ENCODE assay signal across 8 cellular contexts in genomic region chr18:23143871-23144270, GRCh38. TPM values are rescaled to one million over a fixed set of nuclear protein-coding genes. Genes with fewer than 3 reads are reported as not detected.
DNase-seq lines count a peak whose midpoint lies in the region; ATAC-seq and TF ChIP-seq lines count a peak whose summit lies in the region.

No MANE protein-coding gene starts in this region.

- peak overlapping the region; percentile 70 for H3K27ac Mint-ChIP-seq in activated CD4-positive, alpha-beta T cell treated with anti-CD3 and anti-CD28 coated beads, Interleukin-2, amount 10 ng/mL, durations not matched to agents 7 days and 5 days
- H3K27ac Mint-ChIP-seq in activated T-helper 1 cell treated with anti-CD3 and anti-CD28 coated beads, Interleukin-12 subunit alpha, Interleukin-12 subunit beta, Interleukin-2, Interleukin-4 antibody, amounts not matched to agents 30 ng/mL and 10 ng/mL and 1 ng/mL, durations not matched to agents 14 hours and 24 hours and 36 hours: no peak overlapping the region

- POLR2A ChIA-PET in activated CD4-positive, alpha-beta T cell treated with anti-CD3 and anti-CD28 coated beads, Interleukin-2, amount 10 ng/mL, durations not matched to agents 7 days and 5 days (lab: Charles Lee): no interaction called here
- POLR2A ChIA-PET in A673 (lab: Charles Lee; ENCODE audit: low non-redundant PET): no interaction called here

- BruUV-seq in A673 (replicated peaks; lab: Mats Ljungman, UMichigan): no TSS peak

- peaks cover 2% of the 10 kb centered on the region for H3K27me3 Mint-ChIP-seq in activated CD4-positive, alpha-beta T cell treated with anti-CD3 and anti-CD28 coated beads, Interleukin-2, amount 10 ng/mL, durations not matched to agents 7 days and 5 days
- H3K27me3 Mint-ChIP-seq in activated T-helper 1 cell treated with anti-CD3 and anti-CD28 coated beads, Interleukin-12 subunit alpha, Interleukin-12 subunit beta, Interleukin-2, Interleukin-4 antibody, amounts not matched to agents 30 ng/mL and 10 ng/mL and 1 ng/mL, durations not matched to agents 14 hours and 24 hours and 36 hours (ENCODE audit: insufficient read depth): peaks cover 8% of the 10 kb centered on the region

- H3K36me3 ChIP-seq in mesodermal cell (ENCODE audit: control insufficient read depth, insufficient read depth, low read length) (no peaks in the 10 kb centered on the region), uterus (no peaks in the 10 kb centered on the region), A673 (ENCODE audit: insufficient read depth, low read length, poor library complexity, severe bottlenecking) (no peaks in the 10 kb centered on the region)

- H3K36me3 Mint-ChIP-seq in activated CD4-positive, alpha-beta T cell treated with anti-CD3 and anti-CD28 coated beads, Interleukin-2, amount 10 ng/mL, durations not matched to agents 7 days and 5 days (ENCODE audit: low read depth): no peaks in the 10 kb centered on the region
- H3K36me3 Mint-ChIP-seq in activated T-helper 1 cell treated with anti-CD3 and anti-CD28 coated beads, Interleukin-12 subunit alpha, Interleukin-12 subunit beta, Interleukin-2, Interleukin-4 antibody, amounts not matched to agents 30 ng/mL and 10 ng/mL and 1 ng/mL, durations not matched to agents 14 hours and 24 hours and 36 hours (ENCODE audit: low read depth): no peaks in the 10 kb centered on the region

- CTCF ChIA-PET in activated CD4-positive, alpha-beta T cell treated with anti-CD3 and anti-CD28 coated beads, Interleukin-2, amount 10 ng/mL, durations not matched to agents 7 days and 5 days (lab: Charles Lee): interaction anchor here (0.6 to 0.7 kb wide), 2 partner anchors 14 to 52 kb away, joined by 3 to 4 read pairs; no protein-coding TSS in a partner anchor
- CTCF ChIA-PET in A673 (lab: Charles Lee): interaction anchor here (0.6 kb wide), 1 partner anchor 22 kb away, joined by 4 read pairs; no protein-coding TSS in a partner anchor

- TF ChIP-seq CTCF in uterus (IDR thresholded peaks at IDR 0.05) (no peak), A673 (conservative IDR thresholded peaks at IDR 0.05; ENCODE audit: low read depth, low read length) (no peak)

- H3K27me3 ChIP-seq in uterus (no peaks in the 10 kb centered on the region), A673 (replicated peaks; ENCODE audit: insufficient read depth, low read depth, low read length, poor library complexity) (no peaks in the 10 kb centered on the region)

- intact Hi-C loops in uterus (cut with DNase I; ENCODE audit: low total_unique reads) (no loop called here), A673 (cut with micrococcal nuclease; ENCODE audit: unreplicated experiment) (loop anchor here (1.0 kb wide), 1 partner anchor 82 kb away; no protein-coding TSS in a partner anchor)
- intact Hi-C loops in activated T-helper 1 cell treated with anti-CD3 and anti-CD28 coated beads, Interleukin-12 subunit alpha, Interleukin-12 subunit beta, Interleukin-2, Interleukin-4 antibody, amounts not matched to agents 30 ng/mL and 10 ng/mL and 1 ng/mL, durations not matched to agents 14 hours and 24 hours and 36 hours (cut with micrococcal nuclease): no loop called here

- DNase-seq in activated CD4-positive, alpha-beta T cell treated with anti-CD3 and anti-CD28 coated beads, Interleukin-2, amount 10 ng/mL, durations not matched to agents 7 days and 5 days: no peak
- DNase-seq in activated CD4-positive, alpha-beta T cell treated with anti-CD3 and anti-CD28 coated beads, Interleukin-2, amount 50 U/mL, for 4 hours: no peak
- DNase-seq in caudate nucleus (lab: John Stamatoyannopoulos, UW): peak in 5 of 61 donors; percentile 15 to 31 (median 24)
- DNase-seq in uterus: peak; percentile 38 to 39
- DNase-seq in A673 (ENCODE audit: low spot score): no peak
- DNase-seq in activated T-helper 1 cell treated with anti-CD3 and anti-CD28 coated beads, Interleukin-12 subunit alpha, Interleukin-12 subunit beta, Interleukin-2, Interleukin-4 antibody, amounts not matched to agents 30 ng/mL and 10 ng/mL and 1 ng/mL, durations not matched to agents 14 hours and 24 hours and 36 hours (ENCODE audit: low spot score): no peak

- no peak for TF ChIP-seq POLR2A in uterus (IDR thresholded peaks at IDR 0.05)

- no peaks in the 10 kb centered on the region for H3K9me3 Mint-ChIP-seq in activated CD4-positive, alpha-beta T cell treated with anti-CD3 and anti-CD28 coated beads, Interleukin-2, amount 10 ng/mL, durations not matched to agents 7 days and 5 days
- H3K9me3 Mint-ChIP-seq in activated T-helper 1 cell treated with anti-CD3 and anti-CD28 coated beads, Interleukin-12 subunit alpha, Interleukin-12 subunit beta, Interleukin-2, Interleukin-4 antibody, amounts not matched to agents 30 ng/mL and 10 ng/mL and 1 ng/mL, durations not matched to agents 14 hours and 24 hours and 36 hours: no peaks in the 10 kb centered on the region

- H3K4me3 ChIP-seq in mesodermal cell (ENCODE audit: extremely low read depth, insufficient read depth, low read length, poor library complexity, severe bottlenecking) (no peak overlapping the region), uterus (no peak overlapping the region), A673 (ENCODE audit: low read depth, low read length, poor library complexity, severe bottlenecking) (no peak overlapping the region)

- H3K27ac ChIP-seq in caudate nucleus (ENCODE audit: low read depth, low read length) (peak overlapping the region; percentile 44), mesodermal cell (ENCODE audit: low read depth, low read length, severe bottlenecking) (peak overlapping the region; percentile 74), uterus (peak overlapping the region; percentile 58 to 67), A673 (ENCODE audit: low read depth, low read length, poor library complexity, severe bottlenecking) (no peak overlapping the region)

- H3K4me3 Mint-ChIP-seq in activated CD4-positive, alpha-beta T cell treated with anti-CD3 and anti-CD28 coated beads, Interleukin-2, amount 10 ng/mL, durations not matched to agents 7 days and 5 days: no peak overlapping the region
- no peak overlapping the region for H3K4me3 Mint-ChIP-seq in activated T-helper 1 cell treated with anti-CD3 and anti-CD28 coated beads, Interleukin-12 subunit alpha, Interleukin-12 subunit beta, Interleukin-2, Interleukin-4 antibody, amounts not matched to agents 30 ng/mL and 10 ng/mL and 1 ng/mL, durations not matched to agents 14 hours and 24 hours and 36 hours

- H3K4me1 ChIP-seq in mesodermal cell (ENCODE audit: control insufficient read depth, insufficient read depth, low read length, poor library complexity, severe bottlenecking): peaks cover 16% of the 10 kb centered on the region
- peaks cover 6 to 16% of the 10 kb centered on the region in 2 donors for H3K4me1 ChIP-seq in uterus
- H3K4me1 ChIP-seq in A673 (ENCODE audit: insufficient read depth, low read length, poor library complexity, severe bottlenecking): peaks cover 15% of the 10 kb centered on the region

- H3K4me1 Mint-ChIP-seq in activated CD4-positive, alpha-beta T cell treated with anti-CD3 and anti-CD28 coated beads, Interleukin-2, amount 10 ng/mL, durations not matched to agents 7 days and 5 days: peaks cover 22% of the 10 kb centered on the region
- peaks cover 14% of the 10 kb centered on the region for H3K4me1 Mint-ChIP-seq in activated T-helper 1 cell treated with anti-CD3 and anti-CD28 coated beads, Interleukin-12 subunit alpha, Interleukin-12 subunit beta, Interleukin-2, Interleukin-4 antibody, amounts not matched to agents 30 ng/mL and 10 ng/mL and 1 ng/mL, durations not matched to agents 14 hours and 24 hours and 36 hours (ENCODE audit: low read depth)

- no peak for ATAC-seq in GM21515 (IDR thresholded peaks at IDR 0.05; ENCODE audit: unreplicated experiment)

- 70 to 81% methylated on average over 9 of the region's 9 CpGs for WGBS in mesodermal cell (ENCODE audit: insufficient coverage in 2 of 2), 2 experiments

- H3K9me3 ChIP-seq in mesodermal cell (ENCODE audit: control insufficient read depth, low read length) (peaks cover 4% of the 10 kb centered on the region), uterus (no peaks in the 10 kb centered on the region), A673 (ENCODE audit: low read depth, low read length, poor library complexity, severe bottlenecking) (no peaks in the 10 kb centered on the region)

RNA-seq across cellular contexts. Expression of gene CABLES1, which starts 8.6 kb away (rescaled TPM):
- 1 to 10 TPM; 1.9 to 2.1 TPM for total RNA-seq in activated CD4-positive, alpha-beta T cell treated with anti-CD3 and anti-CD28 coated beads, Interleukin-2, amount 10 ng/mL, durations not matched to agents 7 days and 5 days
- polyA plus RNA-seq in mesodermal cell (2013, experiment 1 of 2): 5.5 TPM
- 4.6 TPM for polyA plus RNA-seq in mesodermal cell (2013, experiment 2 of 2)
- total RNA-seq in uterus (10 to 100 TPM in 1 of 4 donors, 1 to 10 TPM in 3; 8.5 to 12.6 (median 9.2) TPM), A673 (2021) (7.1 and 7.2 TPM in 2 replicates)
- total RNA-seq in activated T-helper 1 cell treated with anti-CD3 and anti-CD28 coated beads, Interleukin-12 subunit alpha, Interleukin-12 subunit beta, Interleukin-2, Interleukin-4 antibody, amounts not matched to agents 30 ng/mL and 10 ng/mL and 1 ng/mL, durations not matched to agents 14 hours and 24 hours and 36 hours: 3.1 and 3.2 TPM in 2 replicates

Comparison
In these comparisons a context has a peak if more than half of its experiments do, and no peak if none do; other contexts are left out.
1. DNase-seq: peak in uterus (2 of 2); none in activated CD4-positive, alpha-beta T cell treated with anti-CD3 and anti-CD28 coated beads, Interleukin-2, amount 10 ng/mL, durations not matched to agents 7 days and 5 days (single experiment), activated CD4-positive, alpha-beta T cell treated with anti-CD3 and anti-CD28 coated beads, Interleukin-2, amount 50 U/mL, for 4 hours (0 of 2), A673 (single experiment) and activated T-helper 1 cell treated with anti-CD3 and anti-CD28 coated beads, Interleukin-12 subunit alpha, Interleukin-12 subunit beta, Interleukin-2, Interleukin-4 antibody, amounts not matched to agents 30 ng/mL and 10 ng/mL and 1 ng/mL, durations not matched to agents 14 hours and 24 hours and 36 hours (single experiment).